Comparison of ENCODE assay signal across 11 cellular contexts in the genomic region with DNA sequence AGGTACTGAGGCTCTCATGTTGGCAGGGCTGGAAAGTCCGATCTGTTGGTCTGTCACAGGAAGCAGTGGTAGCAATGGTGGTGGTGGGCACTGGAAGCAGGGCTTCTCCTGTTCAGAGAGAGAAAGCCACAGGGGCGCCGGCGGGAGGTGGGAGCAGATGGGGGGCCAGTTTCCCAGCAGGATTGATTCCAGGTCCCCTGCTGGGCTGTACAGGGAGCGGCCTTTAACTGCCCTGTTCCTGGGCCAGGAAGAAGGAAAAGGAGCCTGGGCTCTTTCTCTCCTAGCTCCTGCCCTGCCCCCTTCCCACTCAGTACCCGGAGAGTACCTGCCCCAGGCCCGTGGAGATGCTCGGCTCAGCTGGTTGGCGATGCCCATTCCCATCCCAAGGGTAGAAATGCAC.
"Had no signal": no experiment of that assay in that cellular context is flagged by ENCODE, and none has a peak within 500 bp of the region (broad histone marks: within the 10 kb centered on the region; RNA-seq: fewer than 3 reads in every experiment).

No MANE protein-coding gene starts in this region.

- H3K9me3 Mint-ChIP-seq: activated naive CD8-positive, alpha-beta T cell treated with anti-CD3 and anti-CD28 coated beads for 36 hours; stimulated activated memory B cell treated with anti-CD40 and anti-IgM and Interleukin-4, amounts not matched to agents 10 μg/mL and 1 μg/mL and 100 μg/mL, for 72 hours had no signal

- H3K4me1 ChIP-seq: parathyroid adenoma had no signal

- H3K4me3 Mint-ChIP-seq: activated naive CD8-positive, alpha-beta T cell treated with anti-CD3 and anti-CD28 coated beads for 36 hours; stimulated activated memory B cell treated with anti-CD40 and anti-IgM and Interleukin-4, amounts not matched to agents 10 μg/mL and 1 μg/mL and 100 μg/mL, for 72 hours had no signal

- H3K27me3 ChIP-seq: hepatocyte, upper lobe of right lung had no signal

- H3K36me3 Mint-ChIP-seq: activated naive CD8-positive, alpha-beta T cell treated with anti-CD3 and anti-CD28 coated beads for 36 hours; stimulated activated memory B cell treated with anti-CD40 and anti-IgM and Interleukin-4, amounts not matched to agents 10 μg/mL and 1 μg/mL and 100 μg/mL, for 72 hours had no signal

- H3K27ac Mint-ChIP-seq: activated naive CD8-positive, alpha-beta T cell treated with anti-CD3 and anti-CD28 coated beads for 36 hours; stimulated activated memory B cell treated with anti-CD40 and anti-IgM and Interleukin-4, amounts not matched to agents 10 μg/mL and 1 μg/mL and 100 μg/mL, for 72 hours had no signal

- H3K27ac ChIP-seq: parathyroid adenoma, upper lobe of right lung had no signal

- H3K4me3 ChIP-seq: hepatocyte, lung, upper lobe of right lung had no signal

- H3K9me3 ChIP-seq: upper lobe of right lung had no signal

- DNase-seq: activated CD4-positive, alpha-beta T cell treated with anti-CD3 and anti-CD28 coated beads, Interleukin-2, amount 50 U/mL, for 1 hour; activated effector memory CD4-positive, alpha-beta T cell treated with Interleukin-2 at 50 U/mL for 16 hours; activated naive CD8-positive, alpha-beta T cell treated with anti-CD3 and anti-CD28 coated beads for 36 hours; activated T-cell treated with anti-CD3 and anti-CD28 coated beads, Interleukin-2, amount 50 U/mL, for 1 hour; small intestine; T-helper 2 cell; upper lobe of right lung had no signal

- H3K36me3 ChIP-seq: upper lobe of right lung had no signal

- ATAC-seq: stimulated activated memory B cell treated with anti-CD40 and anti-IgM and Interleukin-4, amounts not matched to agents 10 μg/mL and 1 μg/mL and 100 μg/mL, for 72 hours; upper lobe of right lung had no signal
